8 cellular contexts compared by ENCODE assay signal in the genomic region with DNA sequence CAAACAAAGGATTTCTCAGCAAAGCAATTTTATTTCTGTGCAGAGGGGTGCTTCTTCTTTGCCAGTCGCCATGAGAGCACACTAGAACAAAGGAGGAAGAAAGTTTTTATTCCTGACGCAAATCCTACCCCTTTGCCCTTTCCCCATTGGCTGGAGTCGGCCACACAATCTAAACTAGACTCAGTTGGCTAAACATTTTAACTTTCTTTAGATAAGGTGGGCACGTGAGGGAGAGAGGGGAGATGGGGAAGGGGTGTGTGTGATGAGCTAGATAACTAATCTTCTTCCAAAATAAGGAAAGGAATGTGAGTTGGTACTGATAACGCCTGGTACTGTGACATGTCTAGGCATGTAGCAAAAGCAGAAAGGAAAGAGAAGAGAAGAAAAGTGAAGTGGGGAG. TPM values are rescaled to one million over a fixed set of nuclear protein-coding genes. Genes with fewer than 3 reads are reported as not detected.
DNase-seq lines count a peak whose midpoint lies in the region; ATAC-seq and TF ChIP-seq lines count a peak whose summit lies in the region.

No MANE protein-coding gene starts in this region.

- H3K4me1 ChIP-seq in DND-41 (ENCODE audit: insufficient read depth, low read length), result peaks cover 42% of the 10 kb centered on the region
- no peaks in the 10 kb centered on the region for H3K4me1 ChIP-seq in SJCRH30
- H3K4me1 ChIP-seq in fibroblast of lung (ENCODE audit: control insufficient read depth, extremely low read depth, insufficient read depth, low read length), result peaks cover 9% of the 10 kb centered on the region
- H3K4me1 ChIP-seq in parathyroid adenoma, result no peaks in the 10 kb centered on the region

- peak overlapping the region; percentile 69 for H2AFZ ChIP-seq in DND-41 (ENCODE audit: low read depth, low read length)
- peak overlapping the region; percentile 51 for H2AFZ ChIP-seq in fibroblast of lung (ENCODE audit: low read length)
- H2AFZ ChIP-seq in parathyroid adenoma, result no peak overlapping the region

- H3K27ac ChIP-seq in DND-41 (ENCODE audit: low read length) (peak overlapping the region; percentile 87), SJCRH30 (no peak overlapping the region), fibroblast of lung (ENCODE audit: insufficient read depth, low read length) (peak overlapping the region; percentile 88), parathyroid adenoma (peak overlapping the region; percentile 68)

- no peaks in the 10 kb centered on the region for H3K27me3 ChIP-seq in DND-41 (ENCODE audit: insufficient read depth, low read length, poor library complexity)
- H3K27me3 ChIP-seq in SJCRH30, result no peaks in the 10 kb centered on the region
- no peaks in the 10 kb centered on the region for H3K27me3 ChIP-seq in fibroblast of lung (ENCODE audit: control insufficient read depth, insufficient read depth, low read length)
- H3K27me3 ChIP-seq in parathyroid adenoma (ENCODE audit: control insufficient read depth, insufficient read depth, low read length), result no peaks in the 10 kb centered on the region

- ATAC-seq in DND-41 (ENCODE audit: insufficient read depth, low read depth), result peak; percentile 15
- no peak for ATAC-seq in HG02981 (IDR thresholded peaks at IDR 0.05; ENCODE audit: unreplicated experiment)
- no peak for ATAC-seq in GM21737 (IDR thresholded peaks at IDR 0.05; ENCODE audit: unreplicated experiment)

- TF ChIP-seq CTCF in DND-41 (IDR thresholded peaks at IDR 0.05; ENCODE audit: borderline replicate concordance, extremely low read depth, low read length, poor library complexity, severe bottlenecking) (no peak), fibroblast of lung (conservative IDR thresholded peaks at IDR 0.05 in 1 of 2, IDR thresholded peaks at IDR 0.05 in 1 of 2; ENCODE audit: low read depth in 1 of 2, low read length in 2 of 2) (no peak), parathyroid adenoma (IDR thresholded peaks at IDR 0.05) (no peak)

- H4K20me1 ChIP-seq in DND-41 (ENCODE audit: insufficient read depth, low read length), result no peaks in the 10 kb centered on the region
- H4K20me1 ChIP-seq in fibroblast of lung (ENCODE audit: control insufficient read depth, extremely low read depth, insufficient read depth, low read length), result no peaks in the 10 kb centered on the region

- intact Hi-C loops in posterior vena cava (cut with DNase I), result no loop called here

- H3K36me3 ChIP-seq in DND-41 (ENCODE audit: insufficient read depth, low read length) (no peaks in the 10 kb centered on the region), SJCRH30 (no peaks in the 10 kb centered on the region), fibroblast of lung (ENCODE audit: control insufficient read depth, insufficient read depth, low read length) (peaks cover 2% of the 10 kb centered on the region), parathyroid adenoma (ENCODE audit: control insufficient read depth, insufficient read depth, low read length) (no peaks in the 10 kb centered on the region)

- H3K79me2 ChIP-seq in DND-41 (ENCODE audit: insufficient read depth, low read length) (peaks cover 36% of the 10 kb centered on the region), fibroblast of lung (ENCODE audit: control insufficient read depth, insufficient read depth, low read length) (peaks cover 6% of the 10 kb centered on the region), parathyroid adenoma (no peaks in the 10 kb centered on the region)

- H3K4me3 ChIP-seq in DND-41 (ENCODE audit: low read depth in 1 of 2, low read length in 2 of 2) (peak overlapping the region; percentile 25 to 60), SJCRH30 (peak overlapping the region; percentile 9; the same call in 1 of the 2 replicates), fibroblast of lung (replicated peaks in 1 of 4; ENCODE audit: control extremely low read depth in 1 of 4, insufficient read depth in 1 of 4, low read depth in 3 of 4, low read length in 4 of 4) (peak overlapping the region; percentile 46 to 64 (median 56)), parathyroid adenoma (ENCODE audit: low read depth, low read length) (peak overlapping the region; percentile 47)

- peak overlapping the region; percentile 74 for H3K4me2 ChIP-seq in DND-41 (ENCODE audit: insufficient read depth, low read length)
- H3K4me2 ChIP-seq in fibroblast of lung (ENCODE audit: extremely low read depth, insufficient read depth, low read length), result peak overlapping the region; percentile 98
- no peak overlapping the region for H3K4me2 ChIP-seq in parathyroid adenoma (ENCODE audit: low read length)

- H3K9ac ChIP-seq in DND-41 (ENCODE audit: low read depth, low read length) (peak overlapping the region; percentile 62), fibroblast of lung (ENCODE audit: insufficient read depth, low read length) (peak overlapping the region; percentile 68), parathyroid adenoma (no peak overlapping the region)

- DNase-seq in DND-41 (no peak), SJCRH30 (no peak), fibroblast of lung (ENCODE audit: low read depth in 2 of 2) (peak; percentile 36 to 51), posterior vena cava (ENCODE audit: low spot score) (no peak)
- DNase-seq in activated CD4-positive, alpha-beta T cell treated with anti-CD3 and anti-CD28 coated beads for 1 hour, result no peak

- H3K9me3 ChIP-seq in DND-41 (ENCODE audit: insufficient read depth, low read length, severe bottlenecking) (no peaks in the 10 kb centered on the region), SJCRH30 (replicated peaks) (no peaks in the 10 kb centered on the region; the same call in 1 of the 2 replicates), fibroblast of lung (ENCODE audit: control insufficient read depth, insufficient read depth, low read depth, low read length) (no peaks in the 10 kb centered on the region), parathyroid adenoma (ENCODE audit: control insufficient read depth, low read length) (no peaks in the 10 kb centered on the region)

RNA-seq across cellular contexts. Expression of a gene that starts 0.6 kb away (rescaled TPM):
- total RNA-seq in SJCRH30 (2014; rRNA removed; shearing (Covaris generic)), result 0.30 and 0.65 TPM in 2 replicates
- total RNA-seq in fibroblast of lung, result 94.8 and 112 TPM in 2 replicates
- 74.3 and 108 TPM in 2 replicates for polyA plus RNA-seq in fibroblast of lung
- 53.7 and 69.3 TPM in 2 replicates for polyA plus RNA-seq in fibroblast of lung (2012)
- 23.9 and 30.6 TPM in 2 replicates for polyA minus RNA-seq in fibroblast of lung (ENCODE audit: low replicate concordance)
- total RNA-seq in posterior vena cava, result 10 to 100 TPM; 40.7 to 60.4 TPM

RNA-seq across cellular contexts. Expression of a gene that starts 5.3 kb away (rescaled TPM):
- 10.2 and 10.5 TPM in 2 replicates for total RNA-seq in SJCRH30 (2014; rRNA removed; shearing (Covaris generic))
- total RNA-seq in fibroblast of lung (43.4 and 47.9 TPM in 2 replicates), posterior vena cava (10 to 100 TPM; 18.1 to 20.2 TPM)
- polyA plus RNA-seq in fibroblast of lung, result 26.8 and 32.4 TPM in 2 replicates
- 20.4 and 22.2 TPM in 2 replicates for polyA plus RNA-seq in fibroblast of lung (2012)
- 11.9 and 19.4 TPM in 2 replicates for polyA minus RNA-seq in fibroblast of lung (ENCODE audit: low replicate concordance)

RNA-seq across cellular contexts. Expression of a gene that starts 46.0 kb away (rescaled TPM):
- total RNA-seq in SJCRH30 (2014; rRNA removed; shearing (Covaris generic)), result not detected in 2 replicates
- total RNA-seq in fibroblast of lung, result not detected in 2 replicates
- not detected in 2 replicates for polyA plus RNA-seq in fibroblast of lung
- polyA plus RNA-seq in fibroblast of lung (2012), result not detected in 2 replicates
- polyA minus RNA-seq in fibroblast of lung (ENCODE audit: low replicate concordance), result not detected in 2 replicates
- total RNA-seq in posterior vena cava, result under 1 TPM in 1 of 2 donors, not detected in 1; 0.19 TPM

Comparison
In these comparisons a context has a peak if more than half of its experiments do, and no peak if none do; other contexts are left out.
1. DNase-seq: peak in fibroblast of lung (2 of 2); none in DND-41 (single experiment), SJCRH30 (0 of 2), posterior vena cava (single experiment) and activated CD4-positive, alpha-beta T cell treated with anti-CD3 and anti-CD28 coated beads for 1 hour (single experiment).
2. RNA of a gene that starts 0.6 kb away (total RNA-seq): 94.8 to 112 TPM in fibroblast of lung and 40.7 to 60.4 TPM in posterior vena cava; 0.30 to 0.65 TPM in SJCRH30; every median in the first group is over 10 times any median in the second.
3. Peak in every context shown above with its lines, with median percentiles within 50 percentile points of each other: H3K4me3 ChIP-seq.